Comparison of ENCODE assay signal across 2 cellular contexts in the genomic region with DNA sequence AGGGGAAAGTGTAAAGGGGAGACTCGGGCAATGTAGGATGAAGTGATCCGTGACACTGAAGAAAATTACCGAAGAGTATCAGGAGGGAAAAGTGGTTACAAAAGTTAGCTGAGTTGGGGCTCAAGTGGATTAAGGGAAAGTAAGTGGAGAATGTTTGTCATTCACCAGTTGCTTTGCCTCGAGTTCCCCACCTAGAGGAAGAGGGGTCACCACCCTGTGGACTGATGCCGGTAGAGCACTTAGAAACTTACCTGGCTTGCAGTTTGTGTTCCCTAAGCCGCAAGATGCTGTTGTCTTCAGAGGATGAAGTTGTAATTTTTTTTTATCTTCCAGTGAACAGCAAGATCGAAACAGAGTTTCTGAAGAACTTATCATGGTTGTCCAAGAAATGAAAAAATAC.
TF ChIP-seq lines count a peak whose summit lies in the region.

No MANE protein-coding gene starts in this region.

TF ChIP-seq in SK-N-SH, 30 proteins besides CTCF, POLR2A, EP300 and RAD21:
- TF ChIP-seq, protein P1, sequence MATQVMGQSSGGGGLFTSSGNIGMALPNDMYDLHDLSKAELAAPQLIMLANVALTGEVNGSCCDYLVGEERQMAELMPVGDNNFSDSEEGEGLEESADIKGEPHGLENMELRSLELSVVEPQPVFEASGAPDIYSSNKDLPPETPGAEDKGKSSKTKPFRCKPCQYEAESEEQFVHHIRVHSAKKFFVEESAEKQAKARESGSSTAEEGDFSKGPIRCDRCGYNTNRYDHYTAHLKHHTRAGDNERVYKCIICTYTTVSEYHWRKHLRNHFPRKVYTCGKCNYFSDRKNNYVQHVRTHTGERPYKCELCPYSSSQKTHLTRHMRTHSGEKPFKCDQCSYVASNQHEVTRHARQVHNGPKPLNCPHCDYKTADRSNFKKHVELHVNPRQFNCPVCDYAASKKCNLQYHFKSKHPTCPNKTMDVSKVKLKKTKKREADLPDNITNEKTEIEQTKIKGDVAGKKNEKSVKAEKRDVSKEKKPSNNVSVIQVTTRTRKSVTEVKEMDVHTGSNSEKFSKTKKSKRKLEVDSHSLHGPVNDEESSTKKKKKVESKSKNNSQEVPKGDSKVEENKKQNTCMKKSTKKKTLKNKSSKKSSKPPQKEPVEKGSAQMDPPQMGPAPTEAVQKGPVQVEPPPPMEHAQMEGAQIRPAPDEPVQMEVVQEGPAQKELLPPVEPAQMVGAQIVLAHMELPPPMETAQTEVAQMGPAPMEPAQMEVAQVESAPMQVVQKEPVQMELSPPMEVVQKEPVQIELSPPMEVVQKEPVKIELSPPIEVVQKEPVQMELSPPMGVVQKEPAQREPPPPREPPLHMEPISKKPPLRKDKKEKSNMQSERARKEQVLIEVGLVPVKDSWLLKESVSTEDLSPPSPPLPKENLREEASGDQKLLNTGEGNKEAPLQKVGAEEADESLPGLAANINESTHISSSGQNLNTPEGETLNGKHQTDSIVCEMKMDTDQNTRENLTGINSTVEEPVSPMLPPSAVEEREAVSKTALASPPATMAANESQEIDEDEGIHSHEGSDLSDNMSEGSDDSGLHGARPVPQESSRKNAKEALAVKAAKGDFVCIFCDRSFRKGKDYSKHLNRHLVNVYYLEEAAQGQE (IDR thresholded peaks at IDR 0.05; ENCODE audit: low read depth, low read length) = no peak
- TF ChIP-seq MXI1 (IDR thresholded peaks at IDR 0.05; ENCODE audit: low read depth, low read length) (no peak), FOXJ3 (CRISPR knock-in tag; IDR thresholded peaks at IDR 0.05) (no peak), NRF1 (IDR thresholded peaks at IDR 0.05; ENCODE audit: low read depth, low read length) (no peak), FOXM1 (IDR thresholded peaks at IDR 0.05; ENCODE audit: low read depth) (no peak), GATA2 (CRISPR knock-in tag; IDR thresholded peaks at IDR 0.05) (no peak), YY1 (IDR thresholded peaks at IDR 0.05; ENCODE audit: low read depth) (no peak), MAX (IDR thresholded peaks at IDR 0.05; ENCODE audit: low read depth) (no peak), SIN3A (IDR thresholded peaks at IDR 0.05; ENCODE audit: borderline replicate concordance, low read depth, low read length) (no peak), CHD2 (IDR thresholded peaks at IDR 0.05; ENCODE audit: low read length, partially characterized antibody) (no peak), POLR2AphosphoS5 (IDR thresholded peaks at IDR 0.05; ENCODE audit: low read depth, low read length) (no peak), ELF1 (IDR thresholded peaks at IDR 0.05) (no peak)
- TF ChIP-seq, protein P2, sequence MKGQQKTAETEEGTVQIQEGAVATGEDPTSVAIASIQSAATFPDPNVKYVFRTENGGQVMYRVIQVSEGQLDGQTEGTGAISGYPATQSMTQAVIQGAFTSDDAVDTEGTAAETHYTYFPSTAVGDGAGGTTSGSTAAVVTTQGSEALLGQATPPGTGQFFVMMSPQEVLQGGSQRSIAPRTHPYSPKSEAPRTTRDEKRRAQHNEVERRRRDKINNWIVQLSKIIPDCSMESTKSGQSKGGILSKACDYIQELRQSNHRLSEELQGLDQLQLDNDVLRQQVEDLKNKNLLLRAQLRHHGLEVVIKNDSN (IDR thresholded peaks at IDR 0.05; ENCODE audit: borderline replicate concordance, low read depth) = no peak

TF ChIP-seq in SK-N-SH treated with all-trans-retinoic acid at 6 μM for 48 hours, 23 proteins besides CTCF, POLR2A, EP300 and RAD21 (continued from another document):
- TF ChIP-seq TCF4 (CRISPR knock-in tag; IDR thresholded peaks at IDR 0.05; ENCODE audit: borderline replicate concordance) (no peak), CREB5 (CRISPR knock-in tag; IDR thresholded peaks at IDR 0.05; ENCODE audit: low read depth) (no peak), CSDC2 (CRISPR knock-in tag; IDR thresholded peaks at IDR 0.05) (no peak), ARNTL (CRISPR knock-in tag; IDR thresholded peaks at IDR 0.05; ENCODE audit: borderline replicate concordance, low read depth) (no peak), SNAI2 (CRISPR knock-in tag; IDR thresholded peaks at IDR 0.05) (no peak), RARB (CRISPR knock-in tag; IDR thresholded peaks at IDR 0.05) (no peak)
